In the genomic region with DNA sequence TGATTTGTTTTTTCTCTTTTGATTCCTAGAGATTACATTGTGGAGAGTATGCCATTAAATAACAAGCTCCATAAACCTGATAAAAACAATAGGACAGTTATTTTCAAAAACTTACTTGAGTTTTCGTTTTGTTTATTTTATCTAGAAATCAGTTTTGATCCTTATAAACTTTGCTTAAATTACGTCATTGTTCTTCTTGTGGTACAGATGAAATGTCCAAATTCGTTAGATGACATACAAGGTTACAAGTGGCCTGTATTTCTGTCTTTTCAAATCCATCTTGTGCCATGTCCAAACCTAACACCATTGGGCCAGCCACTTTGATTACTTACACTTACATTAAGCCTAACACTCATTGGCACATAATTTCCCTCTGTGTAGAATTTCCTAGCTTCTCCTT, we compare ENCODE assay signal across 33 cellular contexts.
"Had no signal": no experiment of that assay in that cellular context is flagged by ENCODE, and none has a peak within 500 bp of the region (broad histone marks: within the 10 kb centered on the region; RNA-seq: fewer than 3 reads in every experiment).

No MANE protein-coding gene starts in this region.

- H3K9me3 ChIP-seq: ascending aorta, breast epithelium had no signal

- ATAC-seq: activated naive CD4-positive, alpha-beta T cell treated with anti-CD3 and anti-CD28 coated beads, Interleukin-2, amount 50 U/mL, for 72 hours; activated naive CD8-positive, alpha-beta T cell treated with anti-CD3 and anti-CD28 coated beads, Interleukin-2, amount 50 U/mL, for 24 hours; activated T-cell treated with anti-CD3 and anti-CD28 coated beads, Interleukin-2, amount 50 U/mL, for 4 hours; activated T-cell treated with anti-CD3 and anti-CD28 coated beads, Interleukin-2, amount 50 U/mL, for 72 hours; activated T-helper 17 cell treated with anti-CD3 and anti-CD28 coated beads, Interleukin-2, amount 50 U/mL, for 72 hours; body of pancreas had no signal

- H3K36me3 ChIP-seq: adrenal gland, ascending aorta, brain microvascular endothelial cell, breast epithelium, cardiac muscle cell had no signal

- H3K4me1 ChIP-seq: adrenal gland, ascending aorta, body of pancreas, breast epithelium had no signal

- H3K27me3 ChIP-seq: adrenal gland, ascending aorta, body of pancreas, brain microvascular endothelial cell, breast epithelium, cardiac muscle cell had no signal

- FAIRE-seq: astrocyte, bronchial epithelial cell, colon had no signal

- DNase-seq: activated effector memory CD4-positive, alpha-beta T cell treated with anti-CD3 and anti-CD28 coated beads, Interleukin-2, amount 50 U/mL, for 16 hours; activated effector memory CD4-positive, alpha-beta T cell treated with Interleukin-2 at 50 U/mL for 16 hours; activated gamma-delta T cell; activated gamma-delta T cell treated with Interleukin-2 at 50 U/mL for 16 hours; activated naive CD4-positive, alpha-beta T cell; activated naive CD4-positive, alpha-beta T cell treated with anti-CD3 and anti-CD28 coated beads for 36 hours; activated naive CD4-positive, alpha-beta T cell treated with anti-CD3 and anti-CD28 coated beads, Interleukin-2, amount 10 ng/mL, durations not matched to agents 7 days and 5 days; activated naive CD4-positive, alpha-beta T cell treated with anti-CD3 and anti-CD28 coated beads, Interleukin-2, amount 50 U/mL, for 16 hours; activated naive CD4-positive, alpha-beta T cell treated with Interleukin-2 at 50 U/mL for 16 hours; activated naive CD8-positive, alpha-beta T cell treated with anti-CD3 and anti-CD28 coated beads for 36 hours; activated naive CD8-positive, alpha-beta T cell treated with anti-CD3 and anti-CD28 coated beads, Interleukin-2, amount 10 ng/mL, durations not matched to agents 7 days and 5 days; activated naive CD8-positive, alpha-beta T cell treated with anti-CD3 and anti-CD28 coated beads, Interleukin-2, amount 50 U/mL, for 24 hours; activated T-cell treated with anti-CD3 and anti-CD28 coated beads, Interleukin-2, amount 50 U/mL, for 4 hours; activated T-cell treated with anti-CD3 and anti-CD28 coated beads, Interleukin-2, amount 50 U/mL, for 48 hours; activated T-cell treated with anti-CD3 and anti-CD28 coated beads, Interleukin-2, amount 50 U/mL, for 72 hours; adrenal gland; amniotic stem cell; amygdala; anterior cingulate cortex; aorta; body of pancreas; brain microvascular endothelial cell; caudate nucleus; central memory CD4-positive, alpha-beta T cell; cerebellar nuclear complex had no signal

- H3K27ac ChIP-seq: adrenal gland, ascending aorta, body of pancreas, brain microvascular endothelial cell, breast epithelium, cardiac muscle cell had no signal

- H3K4me3 ChIP-seq: adrenal gland, ascending aorta, body of pancreas, breast epithelium, cardiac muscle cell had no signal
